In the genomic region with DNA sequence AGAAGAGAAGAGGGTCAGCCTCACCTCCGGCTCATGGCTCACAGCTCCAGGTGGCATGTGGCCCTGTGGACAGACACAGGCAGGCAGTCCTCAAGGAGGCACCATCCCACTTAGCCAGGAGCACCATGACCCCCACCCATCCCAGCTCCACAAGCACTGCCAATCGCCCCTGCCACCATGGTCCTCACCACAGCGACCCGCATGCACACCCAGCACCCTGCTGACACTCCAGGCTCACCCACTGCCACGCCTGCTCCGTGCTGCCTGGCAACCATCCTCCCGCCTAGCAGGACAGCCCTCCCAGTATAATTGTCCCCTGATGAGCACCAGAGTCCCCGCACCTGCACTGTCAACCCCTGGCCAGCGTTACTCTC, we compare ENCODE assay signal across 20 cellular contexts. TPM values are rescaled to one million over a fixed set of nuclear protein-coding genes. Genes with fewer than 3 reads are reported as not detected.
"Had no signal": no experiment of that assay in that cellular context is flagged by ENCODE, and none has a peak within 500 bp of the region (broad histone marks: within the 10 kb centered on the region; RNA-seq: fewer than 3 reads in every experiment).

No MANE protein-coding gene starts in this region.

- H3K4me3 ChIP-seq: esophagus muscularis mucosa, gastroesophageal sphincter, heart right ventricle, mucosa of descending colon, sigmoid colon, uterus had no signal

- H3K4me1 ChIP-seq: esophagus muscularis mucosa, gastroesophageal sphincter, heart right ventricle, sigmoid colon, uterus had no signal

- H3K9me3 ChIP-seq: mucosa of descending colon, uterus had no signal

- H3K27ac ChIP-seq: esophagus muscularis mucosa, gastroesophageal sphincter, heart right ventricle, sigmoid colon, uterus had no signal

- H3K27ac Mint-ChIP-seq: activated T-cell treated with anti-CD3 and anti-CD28 coated beads, Interleukin-2, amount 50 U/mL, for 72 hours; dendritic cell treated with granulocyte-macrophage colony-stimulating factor and Interleukin-4, amounts not matched to agents 40 ng/mL and 50 ng/mL, for 4 days; naive B cell; stimulated activated memory B cell treated with anti-CD40 and anti-IgM and Interleukin-4, amounts not matched to agents 10 μg/mL and 1 μg/mL and 100 μg/mL, for 72 hours; T-helper 1 cell treated with Interleukin-12 subunit alpha and Interleukin-12 subunit beta and Interleukin-4 antibody, amounts not matched to agents 30 μg/mL and 1 μg/mL, for 36 hours had no signal

- H3K4me3 Mint-ChIP-seq: activated T-cell treated with anti-CD3 and anti-CD28 coated beads, Interleukin-2, amount 50 U/mL, for 72 hours; dendritic cell treated with granulocyte-macrophage colony-stimulating factor and Interleukin-4, amounts not matched to agents 40 ng/mL and 50 ng/mL, for 4 days; immature natural killer cell; naive B cell; stimulated activated memory B cell treated with anti-CD40 and anti-IgM and Interleukin-4, amounts not matched to agents 10 μg/mL and 1 μg/mL and 100 μg/mL, for 72 hours; T-helper 1 cell treated with Interleukin-12 subunit alpha and Interleukin-12 subunit beta and Interleukin-4 antibody, amounts not matched to agents 30 μg/mL and 1 μg/mL, for 36 hours had no signal

- DNase-seq: activated CD4-positive, alpha-beta T cell treated with anti-CD3 and anti-CD28 coated beads, Interleukin-2, amount 50 U/mL, for 4 hours; activated CD4-positive, CD25-positive, alpha-beta regulatory T cell treated with anti-CD3 and anti-CD28 coated beads, Interleukin-2, amount 50 U/mL, for 72 hours; activated effector memory CD4-positive, alpha-beta T cell treated with anti-CD3 and anti-CD28 coated beads, Interleukin-2, amount 50 U/mL, for 16 hours; activated naive CD4-positive, alpha-beta T cell treated with anti-CD3 and anti-CD28 coated beads, Interleukin-2, amount 50 U/mL, for 16 hours; activated T-cell treated with anti-CD3 and anti-CD28 coated beads, Interleukin-2, amount 50 U/mL, for 72 hours; effector CD8-positive, alpha-beta T cell; heart right ventricle; immature natural killer cell; left ventricle myocardium superior; naive B cell; sigmoid colon; stimulated activated CD4-positive, alpha-beta T cell treated with anti-CD3 and anti-CD28 coated beads, Interleukin-4, amount 100 ng/mL, for 4 hours; uterus had no signal

- ATAC-seq: activated T-cell treated with anti-CD3 and anti-CD28 coated beads, Interleukin-2, amount 50 U/mL, for 72 hours; gastroesophageal sphincter; left ventricle myocardium superior; mucosa of descending colon; stimulated activated memory B cell treated with anti-CD40 and anti-IgM and Interleukin-4, amounts not matched to agents 10 μg/mL and 1 μg/mL and 100 μg/mL, for 72 hours had no signal

- H3K9me3 Mint-ChIP-seq: immature natural killer cell; T-helper 1 cell treated with Interleukin-12 subunit alpha and Interleukin-12 subunit beta and Interleukin-4 antibody, amounts not matched to agents 30 μg/mL and 1 μg/mL, for 36 hours had no signal

- H3K36me3 Mint-ChIP-seq: immature natural killer cell; naive B cell; stimulated activated memory B cell treated with anti-CD40 and anti-IgM and Interleukin-4, amounts not matched to agents 10 μg/mL and 1 μg/mL and 100 μg/mL, for 72 hours had no signal

- H3K36me3 ChIP-seq: esophagus muscularis mucosa, gastroesophageal sphincter, heart right ventricle, sigmoid colon, uterus had no signal

- H3K27me3 ChIP-seq: heart right ventricle, uterus had no signal

RNA-seq across cellular contexts. Expression of a gene that starts 50.9 kb away (rescaled TPM):
- total RNA-seq: activated CD8-positive, alpha-beta memory T cell treated with anti-CD3 and anti-CD28 coated beads for 36 hours; activated T-cell treated with anti-CD3 and anti-CD28 coated beads, Interleukin-2, amount 50 U/mL, for 72 hours had no signal
